In the genomic region with DNA sequence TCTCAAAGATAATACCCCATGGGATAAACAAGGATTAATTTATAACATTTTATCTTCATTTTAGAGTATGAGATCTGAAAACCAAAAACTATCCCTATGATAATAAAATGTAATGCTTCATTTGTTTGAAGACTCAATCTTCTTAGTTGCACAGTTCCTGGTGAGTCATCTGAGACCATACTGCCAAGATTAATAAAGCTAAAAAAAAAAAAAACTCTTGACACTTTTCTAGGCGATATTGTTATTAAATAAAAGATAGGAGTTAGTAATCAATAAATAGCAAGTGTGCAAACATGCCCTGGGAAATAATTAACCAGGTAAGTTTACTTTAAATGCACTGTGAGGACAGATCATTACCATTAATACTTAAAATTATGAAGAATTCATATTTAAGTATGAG, we compare ENCODE assay signal across 1 cellular context.
TF ChIP-seq lines count a peak whose summit lies in the region.

No MANE protein-coding gene starts in this region.

TF ChIP-seq in IMR-90, 13 proteins besides CTCF, POLR2A, EP300 and RAD21 (continued from another document):
- no peak for TF ChIP-seq MAZ (IDR thresholded peaks at IDR 0.05; ENCODE audit: borderline replicate concordance, low read depth, low read length)
- TF ChIP-seq RFX5 (IDR thresholded peaks at IDR 0.05; ENCODE audit: low read depth, low read length) = no peak
- TF ChIP-seq FOS (IDR thresholded peaks at IDR 0.05; ENCODE audit: low read depth, low read length) = no peak
- no peak for TF ChIP-seq SMC3 (IDR thresholded peaks at IDR 0.05; ENCODE audit: low read depth, low read length)
- TF ChIP-seq, protein P1, sequence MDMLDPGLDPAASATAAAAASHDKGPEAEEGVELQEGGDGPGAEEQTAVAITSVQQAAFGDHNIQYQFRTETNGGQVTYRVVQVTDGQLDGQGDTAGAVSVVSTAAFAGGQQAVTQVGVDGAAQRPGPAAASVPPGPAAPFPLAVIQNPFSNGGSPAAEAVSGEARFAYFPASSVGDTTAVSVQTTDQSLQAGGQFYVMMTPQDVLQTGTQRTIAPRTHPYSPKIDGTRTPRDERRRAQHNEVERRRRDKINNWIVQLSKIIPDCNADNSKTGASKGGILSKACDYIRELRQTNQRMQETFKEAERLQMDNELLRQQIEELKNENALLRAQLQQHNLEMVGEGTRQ (IDR thresholded peaks at IDR 0.05; ENCODE audit: low read depth, low read length) = no peak
- TF ChIP-seq NFE2L2 (IDR thresholded peaks at IDR 0.05; ENCODE audit: low read depth, low read length) = no peak
- TF ChIP-seq RCOR1 (IDR thresholded peaks at IDR 0.05; ENCODE audit: insufficient replicate concordance, low read length) = no peak
- TF ChIP-seq, protein P2, sequence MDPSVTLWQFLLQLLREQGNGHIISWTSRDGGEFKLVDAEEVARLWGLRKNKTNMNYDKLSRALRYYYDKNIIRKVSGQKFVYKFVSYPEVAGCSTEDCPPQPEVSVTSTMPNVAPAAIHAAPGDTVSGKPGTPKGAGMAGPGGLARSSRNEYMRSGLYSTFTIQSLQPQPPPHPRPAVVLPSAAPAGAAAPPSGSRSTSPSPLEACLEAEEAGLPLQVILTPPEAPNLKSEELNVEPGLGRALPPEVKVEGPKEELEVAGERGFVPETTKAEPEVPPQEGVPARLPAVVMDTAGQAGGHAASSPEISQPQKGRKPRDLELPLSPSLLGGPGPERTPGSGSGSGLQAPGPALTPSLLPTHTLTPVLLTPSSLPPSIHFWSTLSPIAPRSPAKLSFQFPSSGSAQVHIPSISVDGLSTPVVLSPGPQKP (IDR thresholded peaks at IDR 0.05; ENCODE audit: borderline replicate concordance, low read depth, low read length) = no peak
- TF ChIP-seq CHD1 (IDR thresholded peaks at IDR 0.05; ENCODE audit: low read depth, low read length) = no peak
